In genomic region chr18:39962546-39962945, GRCh38 we compare ENCODE assay signal across 28 cellular contexts.
"Had no signal": no experiment of that assay in that cellular context is flagged by ENCODE, and none has a peak within 500 bp of the region (broad histone marks: within the 10 kb centered on the region; RNA-seq: fewer than 3 reads in every experiment).

No MANE protein-coding gene starts in this region.

- FAIRE-seq: astrocyte, K562 had no signal

- DNase-seq: activated CD4-positive, alpha-beta memory T cell treated with anti-CD3 and anti-CD28 coated beads, Interleukin-2, amount 10 ng/mL, durations not matched to agents 7 days and 5 days; activated CD4-positive, alpha-beta T cell treated with anti-CD3 and anti-CD28 coated beads for 1 hour; activated CD4-positive, alpha-beta T cell treated with anti-CD3 and anti-CD28 coated beads for 48 hours; activated CD4-positive, CD25-positive, alpha-beta regulatory T cell; activated gamma-delta T cell treated with Interleukin-2 at 50 U/mL for 16 hours; activated naive CD4-positive, alpha-beta T cell treated with anti-CD3 and anti-CD28 coated beads for 36 hours; activated T-cell treated with anti-CD3 and anti-CD28 coated beads for 4 hours; activated T-cell treated with anti-CD3 and anti-CD28 coated beads, Interleukin-2, amount 50 U/mL, for 4 hours; adrenal gland; body of pancreas; NCI-H1105; NCI-H1417 treated with DMSO at 0.1 percent for 48 hours; NCI-H187 treated with DMSO at 0.1 percent for 48 hours; NCI-H2081; NCI-H2171 treated with DMSO at 0.1 percent for 48 hours; NCI-H2227 treated with DMSO at 0.1 percent for 48 hours; NCI-H446 treated with DMSO at 0.1 percent for 48 hours; NCI-H524 treated with DMSO at 0.1 percent for 48 hours; Peyer's patch; Right ventricle myocardium superior; RPMI8226; SW 1271; T-helper 1 cell; T-helper 2 cell; T-helper 9 cell had no signal

- H3K4me3 ChIP-seq: adrenal gland, body of pancreas, K562, Peyer's patch had no signal

- H3K4me1 ChIP-seq: adrenal gland, Peyer's patch had no signal

- H3K36me3 ChIP-seq: adrenal gland, Peyer's patch had no signal

- H3K27ac ChIP-seq: adrenal gland, body of pancreas, Peyer's patch, VCaP had no signal

- H3K27me3 ChIP-seq: adrenal gland, body of pancreas, Peyer's patch had no signal

- H3K9me3 ChIP-seq: adrenal gland, body of pancreas, Peyer's patch had no signal
